8 cellular contexts compared by ENCODE assay signal in genomic region chr22:39245130-39246039, GRCh38. TPM values are rescaled to one million over a fixed set of nuclear protein-coding genes. Genes with fewer than 3 reads are reported as not detected.
DNase-seq lines count a peak whose midpoint lies in the region; ATAC-seq lines count a peak whose summit lies in the region.
"Had no signal": no experiment of that assay in that cellular context is flagged by ENCODE, and none has a peak within 500 bp of the region (broad histone marks: within the 10 kb centered on the region; RNA-seq: fewer than 3 reads in every experiment).

No MANE protein-coding gene starts in this region.

- peaks cover 50% of the 10 kb centered on the region for H3K27me3 Mint-ChIP-seq in activated naive CD8-positive, alpha-beta T cell treated with anti-CD3 and anti-CD28 coated beads for 36 hours
- H3K27me3 Mint-ChIP-seq in stimulated activated naive B cell treated with anti-CD40 and anti-IgM and Interleukin-4, amounts not matched to agents 10 μg/mL and 1 μg/mL and 100 μg/mL, for 72 hours, result peaks cover 74 to 85% of the 10 kb centered on the region in 2 donors

- peaks cover 25% of the 10 kb centered on the region for H3K4me1 ChIP-seq in HUES6 (ENCODE audit: control insufficient read depth, insufficient read depth, low read length)

- no peak overlapping the region for H3K27ac ChIP-seq in HUES6 (ENCODE audit: low read depth, low read length)

- H3K9ac ChIP-seq in HUES6 (ENCODE audit: low read length), result no peak overlapping the region

- H3K9me3 Mint-ChIP-seq in activated naive CD8-positive, alpha-beta T cell treated with anti-CD3 and anti-CD28 coated beads for 36 hours, result no peaks in the 10 kb centered on the region
- no peaks in the 10 kb centered on the region for H3K9me3 Mint-ChIP-seq in stimulated activated naive B cell treated with anti-CD40 and anti-IgM and Interleukin-4, amounts not matched to agents 10 μg/mL and 1 μg/mL and 100 μg/mL, for 72 hours

- H3K36me3 Mint-ChIP-seq in activated naive CD8-positive, alpha-beta T cell treated with anti-CD3 and anti-CD28 coated beads for 36 hours, result no peaks in the 10 kb centered on the region
- H3K36me3 Mint-ChIP-seq in stimulated activated naive B cell treated with anti-CD40 and anti-IgM and Interleukin-4, amounts not matched to agents 10 μg/mL and 1 μg/mL and 100 μg/mL, for 72 hours, result peaks cover 3 to 6% of the 10 kb centered on the region in 2 donors

- peaks cover 26% of the 10 kb centered on the region for H3K4me1 Mint-ChIP-seq in activated naive CD8-positive, alpha-beta T cell treated with anti-CD3 and anti-CD28 coated beads for 36 hours
- H3K4me1 Mint-ChIP-seq in stimulated activated naive B cell treated with anti-CD40 and anti-IgM and Interleukin-4, amounts not matched to agents 10 μg/mL and 1 μg/mL and 100 μg/mL, for 72 hours, result peaks cover 35 to 51% of the 10 kb centered on the region in 2 donors

- no peak for ATAC-seq in stimulated activated naive B cell treated with anti-CD40 and anti-IgM and Interleukin-4, amounts not matched to agents 10 μg/mL and 1 μg/mL and 100 μg/mL, for 72 hours (replicated peaks)
- ATAC-seq in GM19328 (IDR thresholded peaks at IDR 0.05; ENCODE audit: unreplicated experiment), result no peak

- 0 out of 2 replicates have a peak overlapping the region, but pooled peaks have one; percentile 18 for H3K4me3 ChIP-seq in HUES6 (ENCODE audit: low read depth, low read length)

- H3K27me3 ChIP-seq in HUES6 (ENCODE audit: control insufficient read depth, insufficient read depth, low read length), result peaks cover 86% of the 10 kb centered on the region

- DNase-seq in activated naive CD8-positive, alpha-beta T cell treated with anti-CD3 and anti-CD28 coated beads for 36 hours, result no peak
- peak; percentile 38 for DNase-seq in inferior parietal cortex (ENCODE audit: extremely low spot score)
- no peak for DNase-seq in stimulated activated naive B cell treated with anti-CD40 and anti-IgM and Interleukin-4, amounts not matched to agents 10 μg/mL and 1 μg/mL and 100 μg/mL, for 72 hours
- DNase-seq in GOT3 (lab: John Stamatoyannopoulos, UW), result no peak
- DNase-seq in NCI-H146 treated with DMSO at 0.1 percent for 48 hours (lab: John Stamatoyannopoulos, UW; ENCODE audit: unreplicated experiment), result no peak
- DNase-seq: stimulated activated CD4-positive, alpha-beta T cell treated with anti-CD3 and anti-CD28 coated beads, Interleukin-2, amount 100 ng/mL, for 48 hours had no signal

- no peaks in the 10 kb centered on the region for H3K36me3 ChIP-seq in HUES6 (ENCODE audit: control insufficient read depth, insufficient read depth, low read length)

- no peaks in the 10 kb centered on the region for H3K9me3 ChIP-seq in HUES6 (ENCODE audit: control insufficient read depth, insufficient read depth, low read depth, low read length)

- no peak overlapping the region for H3K27ac Mint-ChIP-seq in activated naive CD8-positive, alpha-beta T cell treated with anti-CD3 and anti-CD28 coated beads for 36 hours
- no peak overlapping the region for H3K27ac Mint-ChIP-seq in stimulated activated naive B cell treated with anti-CD40 and anti-IgM and Interleukin-4, amounts not matched to agents 10 μg/mL and 1 μg/mL and 100 μg/mL, for 72 hours

- H3K4me3 Mint-ChIP-seq in activated naive CD8-positive, alpha-beta T cell treated with anti-CD3 and anti-CD28 coated beads for 36 hours, result peak overlapping the region; percentile 29
- H3K4me3 Mint-ChIP-seq in stimulated activated naive B cell treated with anti-CD40 and anti-IgM and Interleukin-4, amounts not matched to agents 10 μg/mL and 1 μg/mL and 100 μg/mL, for 72 hours, result peak overlapping the region; percentile 57 to 78

RNA-seq across cellular contexts. Expression of gene PDGFB, which starts 0.6 kb away (rescaled TPM):
- total RNA-seq in activated naive CD8-positive, alpha-beta T cell treated with anti-CD3 and anti-CD28 coated beads for 36 hours, result under 1 TPM; 0.35 to 0.40 TPM
